22 cellular contexts compared by ENCODE assay signal in the genomic region with DNA sequence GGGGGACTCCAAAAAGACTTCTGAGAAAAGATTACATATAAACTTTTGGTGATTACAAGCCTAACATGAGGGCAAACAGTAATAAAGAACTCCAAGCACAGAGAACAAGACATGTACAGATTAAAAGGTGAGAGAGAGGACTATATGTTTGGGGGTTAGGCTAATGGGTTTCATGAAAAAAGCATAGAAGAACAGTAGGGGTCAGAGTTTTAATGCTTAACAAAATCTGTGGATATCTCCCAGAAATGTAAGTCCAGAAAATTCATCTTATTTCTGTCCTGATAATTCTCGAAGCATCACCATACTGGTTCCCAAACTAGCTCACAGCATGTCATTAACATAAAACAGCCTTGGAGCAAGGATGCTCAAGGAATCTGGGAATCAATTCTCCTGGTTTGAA.
A peak's percentile ranks its signal among the peaks of the same experiment; 100 is the strongest.
DNase-seq lines count a peak whose midpoint lies in the region; ATAC-seq and TF ChIP-seq lines count a peak whose summit lies in the region.
"Had no signal": no experiment of that assay in that cellular context is flagged by ENCODE, and none has a peak within 500 bp of the region (broad histone marks: within the 10 kb centered on the region; RNA-seq: fewer than 3 reads in every experiment).

No MANE protein-coding gene starts in this region.

- H2AK5ac ChIP-seq in IMR-90 (ENCODE audit: low read depth, low read length), result no peak overlapping the region

- H3K14ac ChIP-seq in IMR-90 (replicated peaks; ENCODE audit: low read depth, low read length), result no peak overlapping the region

- peaks cover 7% of the 10 kb centered on the region for H3K4me1 Mint-ChIP-seq in chondrocyte (ENCODE audit: low read depth)
- H3K4me1 Mint-ChIP-seq: activated naive CD4-positive, alpha-beta T cell treated with anti-CD3 and anti-CD28 coated beads, Interleukin-2, amount 10 ng/mL, durations not matched to agents 7 days and 5 days; B cell had no signal

- no peak overlapping the region for H2AFZ ChIP-seq in IMR-90 (replicated peaks; ENCODE audit: low read length, poor library complexity)

- TF ChIP-seq RAD21 in IMR-90 (IDR thresholded peaks at IDR 0.05; ENCODE audit: low read length), result 0 out of 2 replicates have a peak, but pooled peaks have one; percentile 20

- H4K8ac ChIP-seq in IMR-90 (ENCODE audit: low read depth in 2 of 2, low read length in 2 of 2), result no peak overlapping the region

- TF ChIP-seq POLR2A in IMR-90 (IDR thresholded peaks at IDR 0.05; ENCODE audit: low read depth, low read length), result no peak

- H4K20me1 ChIP-seq in IMR-90 (ENCODE audit: insufficient read depth, low read length), result no peaks in the 10 kb centered on the region

- no CpG with 5 or more reads among the region's 1 CpG for WGBS in IMR-90 (ENCODE audit: extremely low coverage in 2 of 2, insufficient read length in 1 of 2), 2 experiments

- POLR2A ChIA-PET in IMR-90 (lab: Charles Lee; ENCODE audit: unreplicated experiment), result no interaction called here

- dilution Hi-C loops in IMR-90 (cut with HindIII; ENCODE audit: low sequenced_read_pairs, unreplicated experiment), result no loop called here

- H3K4ac ChIP-seq in IMR-90 (ENCODE audit: low read depth, low read length), result no peak overlapping the region

- DNase-seq in ELR (ENCODE audit: low read depth) (peak; percentile 29), IMR-90 (peak; percentile 17), chondrocyte (ENCODE audit: low spot score) (no peak), midbrain (lab: John Stamatoyannopoulos, UW) (peak; percentile 30), T-helper 9 cell (no peak), kidney glomerular epithelial cell (lab: John Stamatoyannopoulos, UW) (no peak)
- DNase-seq: activated CD4-positive, alpha-beta T cell treated with anti-CD3 and anti-CD28 coated beads, Interleukin-2, amount 50 U/mL, for 48 hours; activated naive CD4-positive, alpha-beta T cell treated with anti-CD3 and anti-CD28 coated beads, Interleukin-2, amount 10 ng/mL, durations not matched to agents 7 days and 5 days; Caco-2; heart right ventricle; mesenchymal stem cell; natural killer cell; NCI-H1694 treated with DMSO at 0.1 percent for 48 hours; NCI-H446; RPMI8226; stimulated activated CD4-positive, alpha-beta T cell treated with anti-CD3 and anti-CD28 coated beads, Interleukin-4, amount 100 ng/mL, for 24 hours had no signal

- H3K4me3 Mint-ChIP-seq in chondrocyte (ENCODE audit: unreplicated experiment), result no peak overlapping the region
- H3K4me3 Mint-ChIP-seq: activated naive CD4-positive, alpha-beta T cell treated with anti-CD3 and anti-CD28 coated beads, Interleukin-2, amount 10 ng/mL, durations not matched to agents 7 days and 5 days; B cell; natural killer cell had no signal

- no peak overlapping the region for H2AK9ac ChIP-seq in IMR-90 (replicated peaks; ENCODE audit: low read depth, low read length, poor library complexity)

- peaks cover 8% of the 10 kb centered on the region for H3K36me3 Mint-ChIP-seq in chondrocyte (ENCODE audit: low read depth)

- no peaks in the 10 kb centered on the region for H3K27me3 ChIP-seq in IMR-90 (ENCODE audit: control insufficient read depth, insufficient read depth, low read length)
- H3K27me3 ChIP-seq: heart right ventricle had no signal

- in situ Hi-C loops in IMR-90 (cut with MboI; ENCODE audit: low sequenced_read_pairs), result no loop called here

- H3K9me3 Mint-ChIP-seq in chondrocyte (ENCODE audit: low read depth), result peaks cover 20% of the 10 kb centered on the region

- H3K23ac ChIP-seq in IMR-90 (ENCODE audit: low read depth, low read length), result no peak overlapping the region

- no peak overlapping the region; the same call in 1 of the 2 replicates for H4K5ac ChIP-seq in IMR-90 (ENCODE audit: low read depth, low read length)

- no peaks in the 10 kb centered on the region for H3K79me1 ChIP-seq in IMR-90 (ENCODE audit: low read depth in 1 of 2, low read length in 2 of 2)

- no peak overlapping the region for H3K27ac ChIP-seq in IMR-90 (ENCODE audit: insufficient read depth, low read length)
- H3K27ac ChIP-seq: coronary artery, epithelial cell of prostate, prostate gland had no signal

- CTCF ChIA-PET in IMR-90 (lab: Yijun Ruan, JAX), result no interaction called here

- H3K18ac ChIP-seq in IMR-90 (ENCODE audit: low read depth, low read length), result no peak overlapping the region

- no peak overlapping the region for H3K4me3 ChIP-seq in IMR-90 (ENCODE audit: insufficient read depth, low read depth, low read length)
- H3K4me3 ChIP-seq: coronary artery, heart right ventricle, prostate gland, smooth muscle cell had no signal

- H3K9me3 ChIP-seq in IMR-90 (ENCODE audit: control insufficient read depth, insufficient read depth, low read length), result 0 out of 2 replicates have a peak, but pooled peaks cover 4% of the 10 kb centered on the region
- H3K9me3 ChIP-seq: prostate gland had no signal

- no peaks in the 10 kb centered on the region for H3K4me1 ChIP-seq in IMR-90 (ENCODE audit: control insufficient read depth, insufficient read depth, low read length)
- H3K4me1 ChIP-seq: Caco-2, prostate gland had no signal

- no peak overlapping the region for H2BK5ac ChIP-seq in IMR-90 (ENCODE audit: low read depth, low read length, poor library complexity, severe bottlenecking)

- no peak overlapping the region for H2BK120ac ChIP-seq in IMR-90 (ENCODE audit: low read depth, low read length)

- no peaks in the 10 kb centered on the region for H3K9me1 ChIP-seq in IMR-90 (ENCODE audit: insufficient read depth, low read length)

- no peak overlapping the region for H3K4me2 ChIP-seq in IMR-90 (ENCODE audit: low read depth, low read length)
- H3K4me2 ChIP-seq: smooth muscle cell had no signal

- no peak overlapping the region for H2BK15ac ChIP-seq in IMR-90 (ENCODE audit: low read depth, low read length)

- H3K56ac ChIP-seq in IMR-90 (ENCODE audit: extremely low read depth, insufficient read depth, low read length), result no peak overlapping the region

- H3K36me3 ChIP-seq in IMR-90 (ENCODE audit: control insufficient read depth, insufficient read depth, low read length), result no peaks in the 10 kb centered on the region
- H3K36me3 ChIP-seq: heart right ventricle, prostate gland had no signal

- no peak overlapping the region for H3K9ac ChIP-seq in IMR-90 (ENCODE audit: low read depth, low read length)

- no TSS peak for BruUV-seq in IMR-90 (replicated peaks; lab: Mats Ljungman, UMichigan)

- ATAC-seq in IMR-90 (ENCODE audit: low read depth) (no peak), GM21381 (IDR thresholded peaks at IDR 0.05; ENCODE audit: unreplicated experiment) (no peak)
- ATAC-seq: natural killer cell had no signal

- H4K91ac ChIP-seq in IMR-90 (ENCODE audit: insufficient read depth, low read depth, low read length), result no peak overlapping the region

- intact Hi-C loops in IMR-90 (cut with micrococcal nuclease), result no loop called here

- TF ChIP-seq CTCF in IMR-90 (conservative IDR thresholded peaks at IDR 0.05; ENCODE audit: low read depth, low read length) (0 out of 2 replicates have a peak, but pooled peaks have one; percentile 21), chondrocyte (IDR thresholded peaks at IDR 0.05) (peak; percentile 47)

- H3K27ac Mint-ChIP-seq in chondrocyte (ENCODE audit: unreplicated experiment), result no peak overlapping the region
- H3K27ac Mint-ChIP-seq: activated naive CD4-positive, alpha-beta T cell treated with anti-CD3 and anti-CD28 coated beads, Interleukin-2, amount 10 ng/mL, durations not matched to agents 7 days and 5 days; B cell; natural killer cell had no signal

- no peaks in the 10 kb centered on the region for H3K27me3 Mint-ChIP-seq in chondrocyte (ENCODE audit: low read depth)

- H2BK20ac ChIP-seq in IMR-90 (ENCODE audit: low read depth, low read length), result no peak overlapping the region

TF ChIP-seq in IMR-90, 13 proteins besides CTCF, POLR2A, EP300 and RAD21:
- TF ChIP-seq FOS (IDR thresholded peaks at IDR 0.05; ENCODE audit: low read depth, low read length), result no peak

Comparison
In these comparisons a context has a peak if more than half of its experiments do, and no peak if none do; other contexts are left out.
1. DNase-seq: peak in ELR (single experiment), IMR-90 (single experiment) and midbrain (single experiment); none in chondrocyte (single experiment), T-helper 9 cell (single experiment) and kidney glomerular epithelial cell (single experiment).